Comparison of ENCODE assay signal across 30 cellular contexts in the genomic region with DNA sequence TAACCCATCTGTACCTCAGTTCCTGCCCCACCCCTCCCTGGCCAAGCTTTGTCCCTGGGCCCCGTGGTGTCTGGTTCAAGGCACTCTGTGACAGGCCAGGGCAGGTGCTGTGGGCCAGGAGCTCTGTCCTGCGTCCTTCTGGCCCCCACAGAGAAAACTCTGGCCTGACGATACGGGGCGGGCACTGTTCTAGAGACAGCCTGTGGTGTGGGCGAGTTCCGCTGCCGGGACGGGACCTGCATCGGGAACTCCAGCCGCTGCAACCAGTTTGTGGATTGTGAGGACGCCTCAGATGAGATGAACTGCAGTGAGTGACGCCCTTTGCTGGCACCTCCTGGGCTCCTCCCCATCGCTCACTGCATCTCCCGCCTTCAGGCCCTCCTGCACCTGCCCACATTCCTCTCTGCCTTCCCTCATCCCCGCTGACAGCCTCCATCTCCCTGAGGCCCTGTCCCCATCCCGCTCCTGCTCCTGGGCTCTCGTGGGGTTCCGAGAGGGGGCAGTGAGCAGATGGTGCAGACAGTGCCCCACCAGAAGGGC. TPM values are rescaled to one million over a fixed set of nuclear protein-coding genes. Genes with fewer than 3 reads are reported as not detected.
"Had no signal": no experiment of that assay in that cellular context is flagged by ENCODE, and none has a peak within 500 bp of the region (broad histone marks: within the 10 kb centered on the region; RNA-seq: fewer than 3 reads in every experiment).

No MANE protein-coding gene starts in this region.

- H3K27me3 ChIP-seq: esophagus muscularis mucosa, left lung, right lobe of liver, testis, transverse colon had no signal

- H3K27ac Mint-ChIP-seq: activated B cell treated with CpG ODN at 0.5 μM for 24 hours; activated CD8-positive, alpha-beta memory T cell treated with anti-CD3 and anti-CD28 coated beads, Interleukin-2, amount 10 ng/mL, durations not matched to agents 7 days and 5 days; activated CD8-positive, alpha-beta T cell treated with anti-CD3 and anti-CD28 coated beads for 36 hours; activated naive CD8-positive, alpha-beta T cell; activated T-cell treated with anti-CD3 and anti-CD28 coated beads, Interleukin-2, amount 50 U/mL, for 72 hours; dendritic cell treated with granulocyte-macrophage colony-stimulating factor and Interleukin-4, amounts not matched to agents 40 ng/mL and 50 ng/mL, for 4 days; natural killer cell; T-helper 17 cell had no signal

- H3K4me3 ChIP-seq: esophagus muscularis mucosa, left lung, lower lobe of right lung, right lobe of liver, testis, transverse colon had no signal

- DNase-seq: activated B cell treated with CpG ODN at 0.5 μM for 24 hours; activated CD4-positive, alpha-beta T cell treated with anti-CD3 and anti-CD28 coated beads, Interleukin-2, amount 50 U/mL, for 1 hour; activated CD8-positive, alpha-beta memory T cell treated with anti-CD3 and anti-CD28 coated beads, Interleukin-2, amount 10 ng/mL, durations not matched to agents 7 days and 5 days; activated CD8-positive, alpha-beta T cell treated with anti-CD3 and anti-CD28 coated beads for 36 hours; activated naive CD4-positive, alpha-beta T cell; activated T-cell treated with anti-CD3 and anti-CD28 coated beads, Interleukin-2, amount 50 U/mL, for 72 hours; effector CD4-positive, alpha-beta T cell; left lung; lower lobe of right lung; mesenchymal stem cell; natural killer cell; right lobe of liver; stimulated activated CD4-positive, alpha-beta T cell treated with anti-CD3 and anti-CD28 coated beads, Interleukin-2, amount 100 ng/mL, for 48 hours; stimulated activated naive CD4-positive, alpha-beta T cell treated with Interleukin-2 at 50 U/mL for 16 hours; T-helper 17 cell; testis; transverse colon had no signal

- H3K36me3 ChIP-seq: neutrophil had no signal

- H3K9me3 ChIP-seq: esophagus muscularis mucosa, left lung, lower lobe of right lung, neutrophil, right lobe of liver, testis, transverse colon had no signal

- ATAC-seq: activated CD8-positive, alpha-beta memory T cell treated with anti-CD3 and anti-CD28 coated beads, Interleukin-2, amount 10 ng/mL, durations not matched to agents 7 days and 5 days; activated CD8-positive, alpha-beta T cell treated with anti-CD3 and anti-CD28 coated beads for 36 hours; activated T-cell treated with anti-CD3 and anti-CD28 coated beads, Interleukin-2, amount 50 U/mL, for 72 hours; left lung; lower lobe of right lung; natural killer cell; right lobe of liver; T-helper 17 cell had no signal

- H3K27me3 Mint-ChIP-seq: activated B cell treated with CpG ODN at 0.5 μM for 24 hours; activated CD8-positive, alpha-beta memory T cell treated with anti-CD3 and anti-CD28 coated beads, Interleukin-2, amount 10 ng/mL, durations not matched to agents 7 days and 5 days; activated CD8-positive, alpha-beta T cell treated with anti-CD3 and anti-CD28 coated beads for 36 hours; activated naive CD8-positive, alpha-beta T cell; central memory CD8-positive, alpha-beta T cell; dendritic cell treated with granulocyte-macrophage colony-stimulating factor and Interleukin-4, amounts not matched to agents 40 ng/mL and 50 ng/mL, for 4 days; T-helper 17 cell had no signal

- H3K4me1 Mint-ChIP-seq: activated B cell treated with CpG ODN at 0.5 μM for 24 hours; activated CD8-positive, alpha-beta memory T cell treated with anti-CD3 and anti-CD28 coated beads, Interleukin-2, amount 10 ng/mL, durations not matched to agents 7 days and 5 days; central memory CD8-positive, alpha-beta T cell had no signal

- H3K27ac ChIP-seq: esophagus muscularis mucosa, left lung, lower lobe of right lung, neutrophil, right lobe of liver, testis, transverse colon had no signal

- H3K9me3 Mint-ChIP-seq: activated B cell treated with CpG ODN at 0.5 μM for 24 hours; activated CD8-positive, alpha-beta T cell treated with anti-CD3 and anti-CD28 coated beads for 36 hours; activated T-cell treated with anti-CD3 and anti-CD28 coated beads, Interleukin-2, amount 50 U/mL, for 72 hours; central memory CD8-positive, alpha-beta T cell; dendritic cell treated with granulocyte-macrophage colony-stimulating factor and Interleukin-4, amounts not matched to agents 40 ng/mL and 50 ng/mL, for 4 days; natural killer cell had no signal

- H3K4me1 ChIP-seq: right lobe of liver, testis, transverse colon had no signal

- H3K4me3 Mint-ChIP-seq: activated B cell treated with CpG ODN at 0.5 μM for 24 hours; activated CD8-positive, alpha-beta memory T cell treated with anti-CD3 and anti-CD28 coated beads, Interleukin-2, amount 10 ng/mL, durations not matched to agents 7 days and 5 days; activated CD8-positive, alpha-beta T cell treated with anti-CD3 and anti-CD28 coated beads for 36 hours; activated naive CD8-positive, alpha-beta T cell; activated T-cell treated with anti-CD3 and anti-CD28 coated beads, Interleukin-2, amount 50 U/mL, for 72 hours; central memory CD8-positive, alpha-beta T cell; dendritic cell treated with granulocyte-macrophage colony-stimulating factor and Interleukin-4, amounts not matched to agents 40 ng/mL and 50 ng/mL, for 4 days; natural killer cell; T-helper 17 cell had no signal

- H3K36me3 Mint-ChIP-seq: activated CD8-positive, alpha-beta memory T cell treated with anti-CD3 and anti-CD28 coated beads, Interleukin-2, amount 10 ng/mL, durations not matched to agents 7 days and 5 days; activated naive CD8-positive, alpha-beta T cell; natural killer cell had no signal

RNA-seq across cellular contexts. Expression of a gene that starts 22.8 kb away (rescaled TPM):
- total RNA-seq: esophagus muscularis mucosa, lower lobe of right lung, mononuclear cell, skeletal muscle tissue, T-helper 17 cell, transverse colon had no signal

RNA-seq across cellular contexts. Expression of a gene that starts 46.4 kb away (rescaled TPM):
- total RNA-seq: activated B cell treated with CpG ODN at 0.5 μM for 24 hours; activated CD8-positive, alpha-beta memory T cell treated with anti-CD3 and anti-CD28 coated beads, Interleukin-2, amount 10 ng/mL, durations not matched to agents 7 days and 5 days; activated CD8-positive, alpha-beta T cell treated with anti-CD3 and anti-CD28 coated beads for 36 hours; activated T-cell treated with anti-CD3 and anti-CD28 coated beads, Interleukin-2, amount 50 U/mL, for 72 hours; bronchial epithelial cell; esophagus muscularis mucosa; frontal cortex; left lung; lower lobe of right lung; mononuclear cell; natural killer cell; osteocyte; posterior vena cava; renal cortical epithelial cell; right lobe of liver; T-helper 17 cell; testis; transverse colon; urinary bladder had no signal
